In the genomic region with DNA sequence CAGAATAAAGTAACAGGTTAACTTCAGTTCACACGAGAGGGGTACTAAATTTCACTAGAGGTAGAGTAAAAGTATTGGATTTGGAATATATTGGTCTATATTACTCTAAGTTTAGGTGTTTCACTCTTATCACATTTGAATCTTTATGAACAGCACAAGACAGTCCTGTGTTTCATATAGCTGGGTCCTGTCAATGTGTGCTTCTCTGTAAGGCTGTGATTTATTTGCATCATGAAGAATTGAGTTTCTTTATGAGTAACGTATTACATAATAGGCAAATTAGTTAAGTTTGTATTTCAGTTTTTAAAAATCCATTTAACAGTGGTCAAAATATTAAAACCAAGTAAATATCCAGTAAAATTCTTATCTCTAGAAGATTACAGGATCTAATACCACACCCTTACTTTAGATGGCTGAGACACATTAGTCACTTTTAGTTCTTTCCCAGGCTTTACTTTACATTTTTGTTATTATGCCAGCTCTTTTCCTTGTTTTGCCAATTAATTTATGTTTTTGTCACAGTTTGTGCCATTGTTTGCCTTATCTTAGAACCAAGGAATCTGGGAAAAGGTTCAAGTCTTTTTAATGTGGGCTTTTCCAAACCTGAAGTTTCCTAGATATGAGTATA, we compare ENCODE assay signal across 14 cellular contexts. TPM values are rescaled to one million over a fixed set of nuclear protein-coding genes. Genes with fewer than 3 reads are reported as not detected.
DNase-seq lines count a peak whose midpoint lies in the region; ATAC-seq, FAIRE-seq and TF ChIP-seq lines count a peak whose summit lies in the region.
"Had no signal": no experiment of that assay in that cellular context is flagged by ENCODE, and none has a peak within 500 bp of the region (broad histone marks: within the 10 kb centered on the region; RNA-seq: fewer than 3 reads in every experiment).

No MANE protein-coding gene starts in this region.

- peak overlapping the region; percentile 80 for H3K27ac Mint-ChIP-seq in HFFc6
- H3K27ac Mint-ChIP-seq: nephron progenitor cell had no signal

- DNase-seq in A549 (ENCODE audit: low read depth in 1 of 2, low spot score in 1 of 2): no peak
- no peak for DNase-seq in HFFc6
- peak; percentile 53 for DNase-seq in PC-3
- DNase-seq in fibroblast of pulmonary artery (ENCODE audit: low read depth): peak; percentile 72
- DNase-seq in neuronal stem cell (ENCODE audit: low spot score): no peak
- DNase-seq in stimulated activated CD4-positive, alpha-beta T cell treated with anti-CD3 and anti-CD28 coated beads, Interleukin-12 subunit alpha, Interleukin-12 subunit beta, amount 100 ng/mL, for 4 hours: no peak
- no peak for DNase-seq in effector CD8-positive, alpha-beta T cell (lab: John Stamatoyannopoulos, UW)
- DNase-seq in stimulated activated CD4-positive, alpha-beta T cell treated with anti-CD3 and anti-CD28 coated beads, Interleukin-2, amount 100 ng/mL, for 24 hours: no peak
- DNase-seq: lower lobe of right lung, NCI-H187 treated with DMSO at 0.1 percent for 48 hours, NCI-H526 treated with DMSO at 0.1 percent for 48 hours, nephron progenitor cell, Right ventricle myocardium superior had no signal

- no peaks in the 10 kb centered on the region for H3K27me3 ChIP-seq in PC-3 (ENCODE audit: low read length)
- H3K27me3 ChIP-seq in neuronal stem cell (ENCODE audit: control insufficient read depth in 3 of 3, insufficient read depth in 3 of 3, low read depth in 1 of 3, low read length in 3 of 3): no peaks in the 10 kb centered on the region

- TF ChIP-seq EP300 in A549 (IDR thresholded peaks at IDR 0.05): no peak

- peaks cover 62% of the 10 kb centered on the region for H3K36me3 Mint-ChIP-seq in HFFc6 (ENCODE audit: low read depth)

- no peaks in the 10 kb centered on the region for H4K20me1 ChIP-seq in PC-3 (ENCODE audit: low read length)

- no peak overlapping the region for H2BK5ac ChIP-seq in neuronal stem cell (ENCODE audit: low read length)

- no peak overlapping the region for H4K91ac ChIP-seq in neuronal stem cell (ENCODE audit: low read depth, low read length, poor library complexity)

- peaks cover 22% of the 10 kb centered on the region for H3K27me3 Mint-ChIP-seq in HFFc6 (ENCODE audit: insufficient read depth)

- no peak overlapping the region for H3K4me3 ChIP-seq in A549
- peak overlapping the region; percentile 20; the same call in 1 of the 2 replicates for H3K4me3 ChIP-seq in PC-3 (ENCODE audit: low read length)
- H3K4me3 ChIP-seq in fibroblast of pulmonary artery (replicated peaks; ENCODE audit: low read depth, low read length): no peak overlapping the region
- H3K4me3 ChIP-seq in neuronal stem cell (ENCODE audit: low read length in 2 of 2): no peak overlapping the region
- H3K4me3 ChIP-seq: lower lobe of right lung, skin epidermis had no signal

- peak overlapping the region; percentile 49; the same call in 1 of the 2 replicates for H3K4me3 Mint-ChIP-seq in HFFc6
- H3K4me3 Mint-ChIP-seq: nephron progenitor cell had no signal

- H2BK120ac ChIP-seq in neuronal stem cell (ENCODE audit: low read depth, low read length): no peak overlapping the region

- peak overlapping the region; percentile 73 to 76 for H3K27ac ChIP-seq in A549
- H3K27ac ChIP-seq in PC-3 (ENCODE audit: low read length): peak overlapping the region; percentile 91
- H3K27ac ChIP-seq in neuronal stem cell (replicated peaks; ENCODE audit: low read length): no peak overlapping the region
- H3K27ac ChIP-seq: lower lobe of right lung had no signal

- H3K23ac ChIP-seq in neuronal stem cell (ENCODE audit: low read depth, low read length, poor library complexity): no peak overlapping the region

- H2BK15ac ChIP-seq in neuronal stem cell (ENCODE audit: low read length): no peak overlapping the region

- H2AK5ac ChIP-seq in neuronal stem cell (ENCODE audit: low read depth, low read length): no peak overlapping the region

- H4K8ac ChIP-seq in neuronal stem cell (ENCODE audit: low read depth, low read length): no peak overlapping the region

- FAIRE-seq in A549 (lab: Jason Lieb, UNC): no peak

- BruUV-seq in PC-3 (replicated peaks; lab: Mats Ljungman, UMichigan): TSS peak; percentile 62

- no peaks in the 10 kb centered on the region for H3K9me3 ChIP-seq in A549
- H3K9me3 ChIP-seq in PC-3 (ENCODE audit: low read length): no peaks in the 10 kb centered on the region
- peaks cover 0 to 4% of the 10 kb centered on the region in 2 donors for H3K9me3 ChIP-seq in neuronal stem cell (replicated peaks in 1 of 2; ENCODE audit: control insufficient read depth in 2 of 2, insufficient read depth in 1 of 2, low read depth in 1 of 2, low read length in 2 of 2)
- H3K9me3 ChIP-seq: lower lobe of right lung had no signal

- no peaks in the 10 kb centered on the region for H3K79me2 ChIP-seq in PC-3 (ENCODE audit: low read length)

- TF ChIP-seq CTCF in A549 (IDR thresholded peaks at IDR 0.05): no peak
- TF ChIP-seq CTCF in HFFc6 (IDR thresholded peaks at IDR 0.05): no peak
- TF ChIP-seq CTCF in PC-3 (conservative IDR thresholded peaks at IDR 0.05; ENCODE audit: low read depth, low read length): no peak
- TF ChIP-seq CTCF in fibroblast of pulmonary artery (IDR thresholded peaks at IDR 0.05; ENCODE audit: low read length, missing control alignments): no peak

- CTCF ChIA-PET in A549 (lab: Yijun Ruan, JAX): no interaction called here
- CTCF ChIA-PET in PC-3 (lab: Charles Lee): interaction anchor here (0.6 kb wide), 1 partner anchor 62 kb away, joined by 3 read pairs; no protein-coding TSS in a partner anchor

- POLR2A ChIA-PET in A549 (lab: Yijun Ruan, JAX) (no interaction called here), PC-3 (lab: Charles Lee; ENCODE audit: unreplicated experiment) (interaction anchor here (0.5 kb wide), 1 partner anchor 126 kb away, joined by 3 read pairs; no protein-coding TSS in a partner anchor)

- H3K4me1 Mint-ChIP-seq in HFFc6 (ENCODE audit: low read depth): peaks cover 68% of the 10 kb centered on the region
- H3K4me1 Mint-ChIP-seq: nephron progenitor cell had no signal

- no peak overlapping the region for H3K4ac ChIP-seq in neuronal stem cell (ENCODE audit: low read length)

- H3K18ac ChIP-seq in neuronal stem cell (ENCODE audit: low read length): no peak overlapping the region

- no peaks in the 10 kb centered on the region for H3K9me2 ChIP-seq in PC-3 (replicated peaks; ENCODE audit: low read length)

- TF ChIP-seq POLR2A in A549 (IDR thresholded peaks at IDR 0.05; ENCODE audit: low read length): no peak

- H3K4me1 ChIP-seq in A549 (peaks cover 61% of the 10 kb centered on the region), PC-3 (ENCODE audit: insufficient read depth, low read length) (peaks cover 17% of the 10 kb centered on the region), neuronal stem cell (ENCODE audit: control insufficient read depth in 2 of 2, insufficient read depth in 1 of 2, low read depth in 1 of 2, low read length in 2 of 2) (no peaks in the 10 kb centered on the region)
- H3K4me1 ChIP-seq: lower lobe of right lung had no signal

- H3K9ac ChIP-seq in PC-3 (ENCODE audit: low read length) (peak overlapping the region; percentile 64), neuronal stem cell (ENCODE audit: low read depth, low read length, poor library complexity) (no peak overlapping the region)

- intact Hi-C loops in PC-3 (cut with micrococcal nuclease): no loop called here

- H3K9me3 Mint-ChIP-seq in HFFc6: no peaks in the 10 kb centered on the region; the same call in 1 of the 2 replicates
- H3K9me3 Mint-ChIP-seq: nephron progenitor cell had no signal

- no peak overlapping the region for H2AFZ ChIP-seq in PC-3 (ENCODE audit: low read length)
- H2AFZ ChIP-seq in neuronal stem cell (ENCODE audit: low read length): no peak overlapping the region

- ATAC-seq in A549: peak; percentile 43 to 58; a peak in 4 of 6 replicates
- peak; percentile 76 for ATAC-seq in PC-3
- ATAC-seq: lower lobe of right lung had no signal

- no peaks in the 10 kb centered on the region for H3K36me3 ChIP-seq in PC-3 (ENCODE audit: low read depth, low read length)
- peaks cover 3 to 57% of the 10 kb centered on the region in 2 donors for H3K36me3 ChIP-seq in neuronal stem cell (replicated peaks in 1 of 2; ENCODE audit: control insufficient read depth in 2 of 2, insufficient read depth in 2 of 2, low read length in 2 of 2)

- H3K79me1 ChIP-seq in neuronal stem cell (ENCODE audit: low read depth, low read length): no peaks in the 10 kb centered on the region

- H3F3A ChIP-seq in PC-3 (ENCODE audit: low read length, unreplicated experiment): no peaks in the 10 kb centered on the region

- no peak overlapping the region for H2BK12ac ChIP-seq in neuronal stem cell (ENCODE audit: low read length)

- H3K4me2 ChIP-seq in A549: peak overlapping the region; percentile 68
- peak overlapping the region; percentile 63 for H3K4me2 ChIP-seq in PC-3 (ENCODE audit: low read length)
- no peak overlapping the region for H3K4me2 ChIP-seq in neuronal stem cell (ENCODE audit: insufficient read depth, low read length, poor library complexity, severe bottlenecking)

- TF ChIP-seq RAD21 in A549 (conservative IDR thresholded peaks at IDR 0.05 in 1 of 2, IDR thresholded peaks at IDR 0.05 in 1 of 2): no peak

- 24% methylated on average over 2 of the region's 2 CpGs for WGBS in A549 (ENCODE audit: missing lambda C conversion rate)
- no CpG with 5 or more reads among the region's 2 CpGs for WGBS in neuronal stem cell (ENCODE audit: extremely low coverage in 2 of 2, insufficient read length in 2 of 2, insufficient replicate concordance in 1 of 2), 2 donors

- H3K14ac ChIP-seq in neuronal stem cell (ENCODE audit: low read length): no peak overlapping the region

TF ChIP-seq in A549, 52 proteins besides CTCF, POLR2A, EP300 and RAD21 (continues in another document):
- TF ChIP-seq, protein P1, sequence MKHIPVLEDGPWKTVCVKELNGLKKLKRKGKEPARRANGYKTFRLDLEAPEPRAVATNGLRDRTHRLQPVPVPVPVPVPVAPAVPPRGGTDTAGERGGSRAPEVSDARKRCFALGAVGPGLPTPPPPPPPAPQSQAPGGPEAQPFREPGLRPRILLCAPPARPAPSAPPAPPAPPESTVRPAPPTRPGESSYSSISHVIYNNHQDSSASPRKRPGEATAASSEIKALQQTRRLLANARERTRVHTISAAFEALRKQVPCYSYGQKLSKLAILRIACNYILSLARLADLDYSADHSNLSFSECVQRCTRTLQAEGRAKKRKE (CRISPR knock-in tag; IDR thresholded peaks at IDR 0.05; ENCODE audit: low read depth): no peak
- TF ChIP-seq EHMT2 (IDR thresholded peaks at IDR 0.05; ENCODE audit: low read depth) (no peak), KDM1A (IDR thresholded peaks at IDR 0.05; ENCODE audit: low read depth) (no peak), PHF8 (IDR thresholded peaks at IDR 0.05; ENCODE audit: borderline replicate concordance, low read depth) (no peak)

RNA-seq across cellular contexts. Expression of gene NUDT6, which starts 32.1 kb away (rescaled TPM):
- 10.2 and 12.7 TPM in 2 replicates for polyA plus RNA-seq in A549 (2011; rRNA removed)
- polyA plus RNA-seq in A549 (2012; cell fraction: cytosol; rRNA removed): 5.2 and 6.0 TPM in 2 replicates
- polyA plus RNA-seq in A549 (2012; cell fraction: nucleus; rRNA removed): 4.3 and 4.7 TPM in 2 replicates
- 8.7 to 10.4 TPM (median 9.9 TPM) in 3 replicates for polyA plus RNA-seq in A549 (2017; fragmentation: RNase III; extraction: RNeasy Plus Mini Kit Qiagen cat#74134 plus additional on column Dnase treatment)
- polyA minus RNA-seq in A549 (2011; rRNA and poly(A)+ RNA removed): 3.3 and 4.1 TPM in 2 replicates
- total RNA-seq in HFFc6 (2021; fragmentation: NEBNext Ultra II Directional; extraction: Animal tissue kit (Norgen Biotek cat#: 25700)): 1 to 10 TPM; 1.9 to 4.4 (median 3.5) TPM
- 6.9 and 7.5 TPM in 2 replicates for total RNA-seq in PC-3 (2014; rRNA removed)
- polyA plus RNA-seq in neuronal stem cell (2013, experiment 1 of 2): 13.7 TPM
- 13.6 TPM for polyA plus RNA-seq in neuronal stem cell (2013, experiment 2 of 2)

Comparison
In these comparisons a context has a peak if more than half of its experiments do, and no peak if none do; other contexts are left out.
1. DNase-seq: peak in PC-3 (single experiment) and fibroblast of pulmonary artery (single experiment); none in A549 (0 of 2), HFFc6 (single experiment), neuronal stem cell (single experiment), stimulated activated CD4-positive, alpha-beta T cell treated with anti-CD3 and anti-CD28 coated beads, Interleukin-12 subunit alpha, Interleukin-12 subunit beta, amount 100 ng/mL, for 4 hours (single experiment), effector CD8-positive, alpha-beta T cell (single experiment) and stimulated activated CD4-positive, alpha-beta T cell treated with anti-CD3 and anti-CD28 coated beads, Interleukin-2, amount 100 ng/mL, for 24 hours (0 of 2).